20 cellular contexts compared by ENCODE assay signal in the genomic region with DNA sequence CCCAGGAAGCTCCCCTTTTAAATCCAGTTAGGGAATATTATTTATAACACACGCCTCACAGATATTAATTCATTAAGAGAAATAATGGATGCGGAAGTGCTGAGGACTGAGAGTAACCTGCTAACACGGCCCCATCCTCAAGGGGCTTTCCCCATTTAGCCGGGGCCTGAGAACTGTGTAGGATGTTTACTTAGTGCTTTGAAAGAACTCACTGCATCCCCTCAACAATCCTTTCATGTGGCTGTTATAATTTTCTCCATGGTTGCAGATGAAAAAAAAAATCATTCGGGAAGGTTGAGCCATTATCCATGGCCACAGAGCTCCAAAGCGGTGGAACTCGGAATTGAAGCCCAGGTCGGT.
DNase-seq lines count a peak whose midpoint lies in the region; ATAC-seq and TF ChIP-seq lines count a peak whose summit lies in the region.
"Had no signal": no experiment of that assay in that cellular context is flagged by ENCODE, and none has a peak within 500 bp of the region (broad histone marks: within the 10 kb centered on the region; RNA-seq: fewer than 3 reads in every experiment).

No MANE protein-coding gene starts in this region.

- DNase-seq in activated naive CD4-positive, alpha-beta T cell treated with anti-CD3 and anti-CD28 coated beads for 36 hours = peak; percentile 14
- no peak for DNase-seq in activated naive CD4-positive, alpha-beta T cell treated with anti-CD3 and anti-CD28 coated beads, Interleukin-2, amount 10 ng/mL, durations not matched to agents 7 days and 5 days
- DNase-seq in lower lobe of right lung (no peak), A673 (ENCODE audit: low spot score) (no peak), RKO (ENCODE audit: low spot score) (no peak), Peyer's patch (no peak)
- DNase-seq: ACHN; activated CD4-positive, alpha-beta T cell treated with anti-CD3 and anti-CD28 coated beads, Interleukin-2, amount 50 U/mL, for 1 hour; activated T-cell treated with anti-CD3 and anti-CD28 coated beads, Interleukin-2, amount 50 U/mL, for 48 hours; CD4-positive, CD25-positive, alpha-beta regulatory T cell; colonic mucosa; mammary epithelial cell; NCI-H2081 treated with DMSO at 0.1 percent for 48 hours; NCI-H69; PC-3; spleen had no signal

- H3K27ac ChIP-seq in lower lobe of right lung (no peak overlapping the region), A673 (ENCODE audit: low read depth, low read length, poor library complexity, severe bottlenecking) (no peak overlapping the region), Peyer's patch (no peak overlapping the region)
- H3K27ac ChIP-seq: colonic mucosa, epithelial cell of prostate, SK-N-MC had no signal

- H3K27ac Mint-ChIP-seq in activated naive CD4-positive, alpha-beta T cell treated with anti-CD3 and anti-CD28 coated beads for 36 hours = no peak overlapping the region
- no peak overlapping the region for H3K27ac Mint-ChIP-seq in activated naive CD4-positive, alpha-beta T cell treated with anti-CD3 and anti-CD28 coated beads, Interleukin-2, amount 10 ng/mL, durations not matched to agents 7 days and 5 days
- H3K27ac Mint-ChIP-seq in activated naive CD8-positive, alpha-beta T cell = no peak overlapping the region
- no peak overlapping the region for H3K27ac Mint-ChIP-seq in stimulated activated memory B cell treated with anti-CD40 and anti-IgM and Interleukin-4, amounts not matched to agents 10 μg/mL and 1 μg/mL and 100 μg/mL, for 72 hours
- H3K27ac Mint-ChIP-seq: CD4-positive, CD25-positive, alpha-beta regulatory T cell had no signal

- H3K4me3 ChIP-seq in lower lobe of right lung (peak overlapping the region; percentile 42), A673 (ENCODE audit: low read depth, low read length, poor library complexity, severe bottlenecking) (no peak overlapping the region), Peyer's patch (no peak overlapping the region)
- H3K4me3 ChIP-seq: colonic mucosa, SK-N-MC had no signal

- no peak for TF ChIP-seq POLR2A in Peyer's patch (IDR thresholded peaks at IDR 0.05)

- H3K27me3 Mint-ChIP-seq in activated naive CD4-positive, alpha-beta T cell treated with anti-CD3 and anti-CD28 coated beads for 36 hours (ENCODE audit: low read depth) = peaks cover 35% of the 10 kb centered on the region
- H3K27me3 Mint-ChIP-seq in activated naive CD4-positive, alpha-beta T cell treated with anti-CD3 and anti-CD28 coated beads, Interleukin-2, amount 10 ng/mL, durations not matched to agents 7 days and 5 days = peaks cover 48% of the 10 kb centered on the region
- H3K27me3 Mint-ChIP-seq in activated naive CD8-positive, alpha-beta T cell = peaks cover 31% of the 10 kb centered on the region
- H3K27me3 Mint-ChIP-seq in stimulated activated memory B cell treated with anti-CD40 and anti-IgM and Interleukin-4, amounts not matched to agents 10 μg/mL and 1 μg/mL and 100 μg/mL, for 72 hours = peaks cover 71% of the 10 kb centered on the region

- peaks cover 50% of the 10 kb centered on the region for H3K27me3 ChIP-seq in lower lobe of right lung (ENCODE audit: low read depth)
- no peaks in the 10 kb centered on the region for H3K27me3 ChIP-seq in A673 (replicated peaks; ENCODE audit: insufficient read depth, low read depth, low read length, poor library complexity)
- H3K27me3 ChIP-seq in Peyer's patch = peaks cover 0 to 7% of the 10 kb centered on the region in 2 donors

- TF ChIP-seq CTCF in lower lobe of right lung (IDR thresholded peaks at IDR 0.05) (no peak), A673 (conservative IDR thresholded peaks at IDR 0.05; ENCODE audit: low read depth, low read length) (no peak), Peyer's patch (IDR thresholded peaks at IDR 0.05) (no peak)

- H3K36me3 ChIP-seq in lower lobe of right lung = no peaks in the 10 kb centered on the region
- no peaks in the 10 kb centered on the region for H3K36me3 ChIP-seq in A673 (ENCODE audit: insufficient read depth, low read length, poor library complexity, severe bottlenecking)
- H3K36me3 ChIP-seq in Peyer's patch = no peaks in the 10 kb centered on the region
- H3K36me3 ChIP-seq: colonic mucosa, spleen had no signal

- POLR2A ChIA-PET in A673 (lab: Charles Lee; ENCODE audit: low non-redundant PET) = no interaction called here

- H3K9me3 ChIP-seq in lower lobe of right lung = no peaks in the 10 kb centered on the region
- no peaks in the 10 kb centered on the region for H3K9me3 ChIP-seq in A673 (ENCODE audit: low read depth, low read length, poor library complexity, severe bottlenecking)
- H3K9me3 ChIP-seq in Peyer's patch = no peaks in the 10 kb centered on the region
- H3K9me3 ChIP-seq: colonic mucosa, spleen had no signal

- H3K36me3 Mint-ChIP-seq in activated naive CD4-positive, alpha-beta T cell treated with anti-CD3 and anti-CD28 coated beads for 36 hours (ENCODE audit: low read depth) = no peaks in the 10 kb centered on the region
- no peaks in the 10 kb centered on the region for H3K36me3 Mint-ChIP-seq in activated naive CD4-positive, alpha-beta T cell treated with anti-CD3 and anti-CD28 coated beads, Interleukin-2, amount 10 ng/mL, durations not matched to agents 7 days and 5 days
- no peaks in the 10 kb centered on the region for H3K36me3 Mint-ChIP-seq in activated naive CD8-positive, alpha-beta T cell
- H3K36me3 Mint-ChIP-seq in stimulated activated memory B cell treated with anti-CD40 and anti-IgM and Interleukin-4, amounts not matched to agents 10 μg/mL and 1 μg/mL and 100 μg/mL, for 72 hours = no peaks in the 10 kb centered on the region
- H3K36me3 Mint-ChIP-seq: CD4-positive, CD25-positive, alpha-beta regulatory T cell had no signal

- H3K4me1 ChIP-seq in lower lobe of right lung = peaks cover 13% of the 10 kb centered on the region
- H3K4me1 ChIP-seq in A673 (ENCODE audit: insufficient read depth, low read length, poor library complexity, severe bottlenecking) = no peaks in the 10 kb centered on the region
- H3K4me1 ChIP-seq in Peyer's patch = no peaks in the 10 kb centered on the region
- H3K4me1 ChIP-seq: colonic mucosa had no signal

- no peaks in the 10 kb centered on the region for H3K9me3 Mint-ChIP-seq in activated naive CD4-positive, alpha-beta T cell treated with anti-CD3 and anti-CD28 coated beads for 36 hours
- H3K9me3 Mint-ChIP-seq in activated naive CD4-positive, alpha-beta T cell treated with anti-CD3 and anti-CD28 coated beads, Interleukin-2, amount 10 ng/mL, durations not matched to agents 7 days and 5 days = no peaks in the 10 kb centered on the region
- H3K9me3 Mint-ChIP-seq in activated naive CD8-positive, alpha-beta T cell (ENCODE audit: low read depth) = no peaks in the 10 kb centered on the region
- H3K9me3 Mint-ChIP-seq in stimulated activated memory B cell treated with anti-CD40 and anti-IgM and Interleukin-4, amounts not matched to agents 10 μg/mL and 1 μg/mL and 100 μg/mL, for 72 hours = peaks cover 3% of the 10 kb centered on the region

- peak overlapping the region; percentile 34 for H3K4me3 Mint-ChIP-seq in activated naive CD4-positive, alpha-beta T cell treated with anti-CD3 and anti-CD28 coated beads for 36 hours
- no peak overlapping the region for H3K4me3 Mint-ChIP-seq in activated naive CD4-positive, alpha-beta T cell treated with anti-CD3 and anti-CD28 coated beads, Interleukin-2, amount 10 ng/mL, durations not matched to agents 7 days and 5 days
- H3K4me3 Mint-ChIP-seq in activated naive CD8-positive, alpha-beta T cell = peak overlapping the region; percentile 57
- peak overlapping the region; percentile 40 for H3K4me3 Mint-ChIP-seq in stimulated activated memory B cell treated with anti-CD40 and anti-IgM and Interleukin-4, amounts not matched to agents 10 μg/mL and 1 μg/mL and 100 μg/mL, for 72 hours

- intact Hi-C loops in activated naive CD4-positive, alpha-beta T cell treated with anti-CD3 and anti-CD28 coated beads for 36 hours (cut with micrococcal nuclease) = no loop called here
- intact Hi-C loops in lower lobe of right lung (cut with DNase I) (no loop called here), A673 (cut with micrococcal nuclease; ENCODE audit: unreplicated experiment) (no loop called here)

- ATAC-seq in lower lobe of right lung = peak in 1 of 2 donors; percentile 8
- peak; percentile 49 for ATAC-seq in stimulated activated memory B cell treated with anti-CD40 and anti-IgM and Interleukin-4, amounts not matched to agents 10 μg/mL and 1 μg/mL and 100 μg/mL, for 72 hours
- ATAC-seq: PC-3 had no signal

- no TSS peak for BruUV-seq in A673 (replicated peaks; lab: Mats Ljungman, UMichigan)

- peaks cover 12% of the 10 kb centered on the region for H3K4me1 Mint-ChIP-seq in activated naive CD4-positive, alpha-beta T cell treated with anti-CD3 and anti-CD28 coated beads for 36 hours (ENCODE audit: low read depth)
- peaks cover 6% of the 10 kb centered on the region for H3K4me1 Mint-ChIP-seq in activated naive CD4-positive, alpha-beta T cell treated with anti-CD3 and anti-CD28 coated beads, Interleukin-2, amount 10 ng/mL, durations not matched to agents 7 days and 5 days
- H3K4me1 Mint-ChIP-seq in activated naive CD8-positive, alpha-beta T cell (ENCODE audit: low read depth) = peaks cover 6% of the 10 kb centered on the region
- peaks cover 14% of the 10 kb centered on the region for H3K4me1 Mint-ChIP-seq in stimulated activated memory B cell treated with anti-CD40 and anti-IgM and Interleukin-4, amounts not matched to agents 10 μg/mL and 1 μg/mL and 100 μg/mL, for 72 hours

- CTCF ChIA-PET in activated naive CD4-positive, alpha-beta T cell treated with anti-CD3 and anti-CD28 coated beads for 36 hours (lab: Charles Lee) = no interaction called here
- CTCF ChIA-PET in activated naive CD4-positive, alpha-beta T cell treated with anti-CD3 and anti-CD28 coated beads, Interleukin-2, amount 10 ng/mL, durations not matched to agents 7 days and 5 days (lab: Charles Lee) = no interaction called here
- CTCF ChIA-PET in A673 (lab: Charles Lee) = no interaction called here
